27 cellular contexts compared by ENCODE assay signal in genomic region chr18:64148988-64149387, GRCh38. TPM values are rescaled to one million over a fixed set of nuclear protein-coding genes. Genes with fewer than 3 reads are reported as not detected.
A peak's percentile ranks its signal among the peaks of the same experiment; 100 is the strongest.
DNase-seq lines count a peak whose midpoint lies in the region; ATAC-seq and TF ChIP-seq lines count a peak whose summit lies in the region.
"Had no signal": no experiment of that assay in that cellular context is flagged by ENCODE, and none has a peak within 500 bp of the region (broad histone marks: within the 10 kb centered on the region; RNA-seq: fewer than 3 reads in every experiment).

Gene LINC00305, minus strand, starts transcription at chr18:64149088.

- H2AFZ ChIP-seq in GM23338 (peak within 1 kb of the TSS; percentile 69; the same call in 1 of the 2 replicates), neuronal stem cell (ENCODE audit: low read length) (peak within 1 kb of the TSS; percentile 31), mesenchymal stem cell (ENCODE audit: low read depth, low read length) (no peak within 1 kb of the TSS)

- H3K4me3 ChIP-seq in GM23338 (no peak within 1 kb of the TSS), neuronal stem cell (ENCODE audit: low read length in 2 of 2) (no peak within 1 kb of the TSS), mesenchymal stem cell (ENCODE audit: insufficient read depth in 1 of 2, low read depth in 1 of 2, low read length in 2 of 2) (no peak within 1 kb of the TSS)
- H3K4me3 ChIP-seq: A549, BLaER1, GM12878 had no signal

- H4K8ac ChIP-seq in neuronal stem cell (ENCODE audit: low read depth, low read length) (no peak within 1 kb of the TSS), mesenchymal stem cell (ENCODE audit: low read length) (no peak within 1 kb of the TSS)

- H3K36me3 ChIP-seq in GM23338 (ENCODE audit: insufficient read depth) (no peaks in the 10 kb centered on the region), neuronal stem cell (replicated peaks in 1 of 2; ENCODE audit: control insufficient read depth in 2 of 2, insufficient read depth in 2 of 2, low read length in 2 of 2) (no peaks in the 10 kb centered on the region), mesenchymal stem cell (ENCODE audit: control insufficient read depth in 1 of 2, insufficient read depth in 2 of 2, low read depth in 1 of 2, low read length in 2 of 2) (no peaks in the 10 kb centered on the region)
- H3K36me3 ChIP-seq: BE2C, BLaER1 had no signal

- H2BK15ac ChIP-seq in neuronal stem cell (ENCODE audit: low read length) = no peak within 1 kb of the TSS
- H2BK15ac ChIP-seq in mesenchymal stem cell (ENCODE audit: low read depth, poor library complexity, severe bottlenecking) = no peak within 1 kb of the TSS

- H3K4ac ChIP-seq in neuronal stem cell (ENCODE audit: low read length) = no peak within 1 kb of the TSS
- H3K4ac ChIP-seq in mesenchymal stem cell (ENCODE audit: low read depth in 1 of 2, low read length in 2 of 2) = no peak within 1 kb of the TSS

- POLR2A ChIA-PET in activated CD4-positive, alpha-beta memory T cell treated with anti-CD3 and anti-CD28 coated beads for 36 hours (lab: Charles Lee) = no interaction called here

- H3K4me2 ChIP-seq in GM23338 (no peak within 1 kb of the TSS), neuronal stem cell (ENCODE audit: insufficient read depth, low read length, poor library complexity, severe bottlenecking) (no peak within 1 kb of the TSS), mesenchymal stem cell (ENCODE audit: low read length, poor library complexity, severe bottlenecking) (no peak within 1 kb of the TSS)
- H3K4me2 ChIP-seq: A549, BLaER1 had no signal

- H3K27me3 Mint-ChIP-seq in GM23338 (ENCODE audit: insufficient read depth, low read depth, poor library complexity) (peaks cover 4% of the 10 kb centered on the region), glutamatergic neuron (ENCODE audit: unreplicated experiment) (peaks cover 2% of the 10 kb centered on the region)
- no peaks in the 10 kb centered on the region for H3K27me3 Mint-ChIP-seq in activated CD4-positive, alpha-beta memory T cell treated with anti-CD3 and anti-CD28 coated beads for 36 hours
- H3K27me3 Mint-ChIP-seq: CD4-positive, alpha-beta memory T cell; CD4-positive, CD25-positive, alpha-beta regulatory T cell; CD8-positive, alpha-beta memory T cell had no signal

- TF ChIP-seq CTCF in GM23338 (conservative IDR thresholded peaks at IDR 0.05; ENCODE audit: low read depth in 2 of 2) (no peak), glutamatergic neuron (IDR thresholded peaks at IDR 0.05; ENCODE audit: partially characterized antibody, unreplicated experiment) (no peak)

- H2BK12ac ChIP-seq in neuronal stem cell (ENCODE audit: low read length) = no peak within 1 kb of the TSS
- H2BK12ac ChIP-seq in mesenchymal stem cell (ENCODE audit: low read length in 2 of 2) = no peak within 1 kb of the TSS

- H3K4me1 ChIP-seq in GM23338 (ENCODE audit: insufficient read depth) (peaks cover 6% of the 10 kb centered on the region; the same call in 1 of the 2 replicates), neuronal stem cell (ENCODE audit: control insufficient read depth in 2 of 2, insufficient read depth in 1 of 2, low read depth in 1 of 2, low read length in 2 of 2) (peaks cover 0 to 3% of the 10 kb centered on the region in 2 donors), mesenchymal stem cell (ENCODE audit: control insufficient read depth, insufficient read depth, low read depth, low read length) (peaks cover 3% of the 10 kb centered on the region)
- H3K4me1 ChIP-seq: A549, BE2C, BLaER1 had no signal

- no peak within 1 kb of the TSS for H3K23ac ChIP-seq in neuronal stem cell (ENCODE audit: low read depth, low read length, poor library complexity)
- H3K23ac ChIP-seq in mesenchymal stem cell (ENCODE audit: low read length in 2 of 2) = no peak within 1 kb of the TSS

- H3F3A ChIP-seq in GM23338 (replicated peaks; ENCODE audit: low read depth) = no peaks in the 10 kb centered on the region

- H3K9ac ChIP-seq in neuronal stem cell (ENCODE audit: low read depth, low read length, poor library complexity) (no peak within 1 kb of the TSS), mesenchymal stem cell (ENCODE audit: low read length) (no peak within 1 kb of the TSS)
- H3K9ac ChIP-seq: BLaER1 had no signal

- no peak within 1 kb of the TSS for H2BK5ac ChIP-seq in neuronal stem cell (ENCODE audit: low read length)
- H2BK5ac ChIP-seq in mesenchymal stem cell (ENCODE audit: low read depth, low read length, poor library complexity, severe bottlenecking) = no peak within 1 kb of the TSS

- CTCF ChIA-PET in activated CD4-positive, alpha-beta memory T cell treated with anti-CD3 and anti-CD28 coated beads for 36 hours (lab: Charles Lee) = no interaction called here

- DNase-seq in GM23338 (ENCODE audit: low spot score) = no peak
- no peak for DNase-seq in glutamatergic neuron
- no peak for DNase-seq in neuronal stem cell (ENCODE audit: low spot score)
- DNase-seq in activated CD4-positive, alpha-beta memory T cell treated with anti-CD3 and anti-CD28 coated beads for 36 hours = no peak
- DNase-seq in mesenchymal stem cell = no peak
- no peak for DNase-seq in hypothalamus (lab: John Stamatoyannopoulos, UW)
- DNase-seq: BE2C; C1 segment of cervical spinal cord; CD4-positive, alpha-beta memory T cell; CD4-positive, CD25-positive, alpha-beta regulatory T cell; CD8-positive, alpha-beta memory T cell; COR-L47; DMS 273 treated with DMSO at 0.1 percent for 48 hours; DMS153; DMS53; DMS79; DND-41; EL; GDM1 had no signal

- H3K14ac ChIP-seq in neuronal stem cell (ENCODE audit: low read length) = no peak within 1 kb of the TSS
- H3K14ac ChIP-seq in mesenchymal stem cell (ENCODE audit: low read length in 2 of 2) = no peak within 1 kb of the TSS

- H3K9me2 ChIP-seq in GM23338 (ENCODE audit: insufficient read depth) = peaks cover 17% of the 10 kb centered on the region; the same call in 1 of the 2 replicates

- WGBS in neuronal stem cell (ENCODE audit: extremely low coverage in 2 of 2, insufficient read length in 2 of 2, insufficient replicate concordance in 1 of 2), 2 donors = no CpG with 5 or more reads among the region's 3 CpGs
- WGBS in mesenchymal stem cell = 76% methylated on average over 3 of the region's 3 CpGs

- no peak within 1 kb of the TSS for H3K27ac Mint-ChIP-seq in GM23338
- no peak within 1 kb of the TSS for H3K27ac Mint-ChIP-seq in glutamatergic neuron (ENCODE audit: unreplicated experiment)
- H3K27ac Mint-ChIP-seq in activated CD4-positive, alpha-beta memory T cell treated with anti-CD3 and anti-CD28 coated beads for 36 hours = no peak within 1 kb of the TSS
- H3K27ac Mint-ChIP-seq: CD14-positive monocyte; CD4-positive, alpha-beta memory T cell; CD4-positive, CD25-positive, alpha-beta regulatory T cell; CD8-positive, alpha-beta memory T cell had no signal

- H3K27ac ChIP-seq in GM23338 (ENCODE audit: low read depth) (no peak within 1 kb of the TSS), neuronal stem cell (replicated peaks; ENCODE audit: low read length) (no peak within 1 kb of the TSS), mesenchymal stem cell (ENCODE audit: low read length, poor library complexity, severe bottlenecking) (no peak within 1 kb of the TSS)
- H3K27ac ChIP-seq: 22Rv1, A549, BLaER1 had no signal

- no peak for ATAC-seq in GM23338
- ATAC-seq: A549, GM12878 had no signal

- H3K79me2 ChIP-seq in GM23338 (replicated peaks; ENCODE audit: insufficient read depth) = no peaks in the 10 kb centered on the region

- intact Hi-C loops in activated CD4-positive, alpha-beta memory T cell treated with anti-CD3 and anti-CD28 coated beads for 36 hours (cut with micrococcal nuclease) = no loop called here

- no peaks in the 10 kb centered on the region for H4K20me1 ChIP-seq in GM23338 (replicated peaks; ENCODE audit: insufficient read depth)
- H4K20me1 ChIP-seq: BLaER1 had no signal

- H2BK120ac ChIP-seq in neuronal stem cell (ENCODE audit: low read depth, low read length) (no peak within 1 kb of the TSS), mesenchymal stem cell (ENCODE audit: low read depth, low read length) (no peak within 1 kb of the TSS)

- H3K4me1 Mint-ChIP-seq in GM23338 (peaks cover 3% of the 10 kb centered on the region; the same call in 2 of the 3 replicates), glutamatergic neuron (ENCODE audit: low read depth, unreplicated experiment) (peaks cover 7% of the 10 kb centered on the region)
- no peaks in the 10 kb centered on the region for H3K4me1 Mint-ChIP-seq in activated CD4-positive, alpha-beta memory T cell treated with anti-CD3 and anti-CD28 coated beads for 36 hours (ENCODE audit: low read depth)
- H3K4me1 Mint-ChIP-seq: CD14-positive monocyte; CD4-positive, alpha-beta memory T cell; CD4-positive, CD25-positive, alpha-beta regulatory T cell; CD8-positive, alpha-beta memory T cell had no signal

- H4K91ac ChIP-seq in neuronal stem cell (ENCODE audit: low read depth, low read length, poor library complexity) (no peak within 1 kb of the TSS), mesenchymal stem cell (ENCODE audit: low read length) (no peak within 1 kb of the TSS)

- H3K4me3 Mint-ChIP-seq in GM23338 (no peak within 1 kb of the TSS), glutamatergic neuron (ENCODE audit: unreplicated experiment) (peak within 1 kb of the TSS; percentile 9)
- no peak within 1 kb of the TSS for H3K4me3 Mint-ChIP-seq in activated CD4-positive, alpha-beta memory T cell treated with anti-CD3 and anti-CD28 coated beads for 36 hours
- H3K4me3 Mint-ChIP-seq: CD14-positive monocyte; CD4-positive, alpha-beta memory T cell; CD4-positive, CD25-positive, alpha-beta regulatory T cell; CD8-positive, alpha-beta memory T cell had no signal

- H3K36me3 Mint-ChIP-seq in GM23338 (ENCODE audit: low read depth) = no peaks in the 10 kb centered on the region
- H3K36me3 Mint-ChIP-seq in glutamatergic neuron (ENCODE audit: unreplicated experiment) = no peaks in the 10 kb centered on the region
- H3K36me3 Mint-ChIP-seq in activated CD4-positive, alpha-beta memory T cell treated with anti-CD3 and anti-CD28 coated beads for 36 hours = no peaks in the 10 kb centered on the region
- H3K36me3 Mint-ChIP-seq: CD14-positive monocyte; CD4-positive, alpha-beta memory T cell; CD4-positive, CD25-positive, alpha-beta regulatory T cell; CD8-positive, alpha-beta memory T cell had no signal

- no peak within 1 kb of the TSS for H2AK5ac ChIP-seq in neuronal stem cell (ENCODE audit: low read depth, low read length)
- H2AK5ac ChIP-seq in mesenchymal stem cell (ENCODE audit: low read length, severe bottlenecking) = no peak within 1 kb of the TSS

- H3K9me3 Mint-ChIP-seq in GM23338 = no peaks in the 10 kb centered on the region
- peaks cover 2% of the 10 kb centered on the region for H3K9me3 Mint-ChIP-seq in glutamatergic neuron (ENCODE audit: unreplicated experiment)
- no peaks in the 10 kb centered on the region for H3K9me3 Mint-ChIP-seq in activated CD4-positive, alpha-beta memory T cell treated with anti-CD3 and anti-CD28 coated beads for 36 hours
- H3K9me3 Mint-ChIP-seq: CD4-positive, alpha-beta memory T cell had no signal

- H3K27me3 ChIP-seq in GM23338 (ENCODE audit: insufficient read depth) (no peaks in the 10 kb centered on the region), neuronal stem cell (ENCODE audit: control insufficient read depth in 3 of 3, insufficient read depth in 3 of 3, low read depth in 1 of 3, low read length in 3 of 3) (no peaks in the 10 kb centered on the region), mesenchymal stem cell (ENCODE audit: control insufficient read depth in 1 of 2, insufficient read depth in 1 of 2, low read length in 2 of 2) (no peaks in the 10 kb centered on the region)
- H3K27me3 ChIP-seq: BE2C, BLaER1 had no signal

- H3K9me3 ChIP-seq in neuronal stem cell (replicated peaks in 1 of 2; ENCODE audit: control insufficient read depth in 2 of 2, insufficient read depth in 1 of 2, low read depth in 1 of 2, low read length in 2 of 2) (no peaks in the 10 kb centered on the region), mesenchymal stem cell (ENCODE audit: control insufficient read depth, low read length) (no peaks in the 10 kb centered on the region)
- H3K9me3 ChIP-seq: A549, BE2C, BLaER1 had no signal

- H3K79me1 ChIP-seq in neuronal stem cell (ENCODE audit: low read depth, low read length) = no peaks in the 10 kb centered on the region
- H3K79me1 ChIP-seq in mesenchymal stem cell (replicated peaks; ENCODE audit: low read length, poor library complexity, severe bottlenecking) = no peaks in the 10 kb centered on the region

- no peak within 1 kb of the TSS for H3K18ac ChIP-seq in neuronal stem cell (ENCODE audit: low read length)
- H3K18ac ChIP-seq in mesenchymal stem cell (ENCODE audit: low read depth in 1 of 2, low read length in 2 of 2) = no peak within 1 kb of the TSS

RNA-seq across cellular contexts. Expression of gene LINC00305, which starts in this region (rescaled TPM):
- total RNA-seq in GM23338 (2014; rRNA removed; shearing (Covaris generic)) = not detected in 2 replicates
- polyA plus RNA-seq in GM23338 (2016; fragmentation: Nextera tagmentation; extraction: Ambion mirVana) = not detected in 2 replicates
- not detected for total RNA-seq in glutamatergic neuron (ENCODE audit: unreplicated experiment)
- polyA plus RNA-seq in neuronal stem cell (2013, experiment 1 of 2) = not detected
- polyA plus RNA-seq in neuronal stem cell (2013, experiment 2 of 2) = not detected
- not detected for total RNA-seq in activated CD4-positive, alpha-beta memory T cell treated with anti-CD3 and anti-CD28 coated beads for 36 hours
- not detected for polyA plus RNA-seq in mesenchymal stem cell (2013, experiment 1 of 2)
- polyA plus RNA-seq in mesenchymal stem cell (2013, experiment 2 of 2) = not detected
- total RNA-seq: A172; CD4-positive, alpha-beta memory T cell; CD4-positive, CD25-positive, alpha-beta regulatory T cell; CD8-positive, alpha-beta memory T cell; Daoy; G401; GM12878 had no signal
- polyA plus RNA-seq: A549; CD14-positive monocyte; CD4-positive, alpha-beta memory T cell; CD4-positive, CD25-positive, alpha-beta regulatory T cell; CD8-positive, alpha-beta memory T cell had no signal
